12 cellular contexts compared by ENCODE assay signal in the genomic region with DNA sequence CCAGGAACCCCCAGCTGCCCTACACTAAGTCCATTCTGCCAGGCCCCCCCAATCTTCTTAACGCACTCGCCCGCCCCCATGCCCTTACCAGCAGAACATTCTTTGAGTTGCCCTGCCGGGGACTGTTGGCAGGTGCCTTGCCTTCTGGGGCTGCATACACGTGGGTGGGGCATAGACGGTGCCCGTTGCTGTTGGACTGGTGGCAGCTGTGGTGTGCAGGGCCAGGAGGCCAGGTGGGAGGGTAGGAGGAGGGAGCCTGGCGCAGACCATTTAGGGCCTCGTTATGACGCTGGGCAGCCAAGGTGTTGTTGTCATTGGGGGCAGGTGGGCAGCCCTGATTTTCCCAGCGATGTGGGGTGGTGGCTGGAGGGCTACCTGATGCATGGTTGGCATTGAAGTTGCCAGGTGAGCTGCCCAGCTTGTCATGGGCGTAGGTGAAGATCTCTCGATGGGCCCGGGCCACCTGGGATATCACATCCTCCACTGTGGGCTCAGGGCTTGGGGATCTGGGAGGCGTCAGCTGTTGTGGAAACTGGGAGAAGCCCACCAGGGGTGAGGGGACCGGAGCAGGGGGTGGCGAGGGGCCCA. TPM values are rescaled to one million over a fixed set of nuclear protein-coding genes. Genes with fewer than 3 reads are reported as not detected.
DNase-seq lines count a peak whose midpoint lies in the region; ATAC-seq and TF ChIP-seq lines count a peak whose summit lies in the region.
"Had no signal": no experiment of that assay in that cellular context is flagged by ENCODE, and none has a peak within 500 bp of the region (broad histone marks: within the 10 kb centered on the region; RNA-seq: fewer than 3 reads in every experiment).

No MANE protein-coding gene starts in this region.

- no peaks in the 10 kb centered on the region for H3K27me3 ChIP-seq in liver (ENCODE audit: control insufficient read depth in 4 of 4, insufficient read depth in 4 of 4, low read length in 3 of 4)
- no peaks in the 10 kb centered on the region for H3K27me3 ChIP-seq in WERI-Rb-1 (ENCODE audit: insufficient read depth, low read depth, severe bottlenecking)

- H3K27me3 Mint-ChIP-seq in T-helper 1 cell treated with Interleukin-12 subunit alpha and Interleukin-12 subunit beta and Interleukin-4 antibody, amounts not matched to agents 30 μg/mL and 1 μg/mL, for 36 hours (ENCODE audit: low read depth), result no peaks in the 10 kb centered on the region

- H3K4me3 Mint-ChIP-seq in T-helper 1 cell treated with Interleukin-12 subunit alpha and Interleukin-12 subunit beta and Interleukin-4 antibody, amounts not matched to agents 30 μg/mL and 1 μg/mL, for 36 hours, result peak overlapping the region; percentile 68

- no peak for TF ChIP-seq RAD21 in liver (IDR thresholded peaks at IDR 0.05)

- H3K9me3 Mint-ChIP-seq in T-helper 1 cell treated with Interleukin-12 subunit alpha and Interleukin-12 subunit beta and Interleukin-4 antibody, amounts not matched to agents 30 μg/mL and 1 μg/mL, for 36 hours, result no peaks in the 10 kb centered on the region
- H3K9me3 Mint-ChIP-seq in activated naive CD4-positive, alpha-beta T cell treated with anti-CD3 and anti-CD28 coated beads, Interleukin-2, amount 50 U/mL, for 72 hours, result peaks cover 0 to 12% of the 10 kb centered on the region in 2 donors

- H3K27ac Mint-ChIP-seq in T-helper 1 cell treated with Interleukin-12 subunit alpha and Interleukin-12 subunit beta and Interleukin-4 antibody, amounts not matched to agents 30 μg/mL and 1 μg/mL, for 36 hours, result peak overlapping the region; percentile 80
- H3K27ac Mint-ChIP-seq in activated naive CD4-positive, alpha-beta T cell treated with anti-CD3 and anti-CD28 coated beads, Interleukin-2, amount 50 U/mL, for 72 hours, result peak overlapping the region; percentile 75 to 87

- ATAC-seq in activated naive CD4-positive, alpha-beta T cell treated with anti-CD3 and anti-CD28 coated beads, Interleukin-2, amount 50 U/mL, for 72 hours, result no peak
- no peak for ATAC-seq in GM18909 (IDR thresholded peaks at IDR 0.05; ENCODE audit: poor library complexity, unreplicated experiment)
- ATAC-seq: A549 had no signal

- H3K27ac ChIP-seq in liver (ENCODE audit: low read depth in 1 of 2, low read length in 2 of 2), result peak overlapping the region; percentile 47 to 99
- H3K27ac ChIP-seq in substantia nigra (ENCODE audit: low read depth, low read length, poor library complexity, severe bottlenecking), result peak overlapping the region; percentile 50
- H3K27ac ChIP-seq in WERI-Rb-1, result no peak overlapping the region
- H3K27ac ChIP-seq: A549, HL-60 had no signal

- peaks cover 43% of the 10 kb centered on the region for H3K4me1 Mint-ChIP-seq in T-helper 1 cell treated with Interleukin-12 subunit alpha and Interleukin-12 subunit beta and Interleukin-4 antibody, amounts not matched to agents 30 μg/mL and 1 μg/mL, for 36 hours (ENCODE audit: low read depth)

- peaks cover 14 to 58% (median 45%) of the 10 kb centered on the region in 4 donors for H3K4me1 ChIP-seq in liver (ENCODE audit: control insufficient read depth in 4 of 4, insufficient read depth in 4 of 4, low read length in 3 of 4)

- WGBS in liver, result 67% methylated on average over 17 of the region's 17 CpGs

- H3K9me3 ChIP-seq in liver (ENCODE audit: control insufficient read depth in 4 of 4, low read length in 3 of 4) (no peaks in the 10 kb centered on the region), WERI-Rb-1 (ENCODE audit: severe bottlenecking) (no peaks in the 10 kb centered on the region)
- H3K9me3 ChIP-seq: A549 had no signal

- no peak overlapping the region for H3K4me3 ChIP-seq in liver (ENCODE audit: low read depth in 1 of 3, low read length in 3 of 3)
- no peak overlapping the region for H3K4me3 ChIP-seq in WERI-Rb-1 (ENCODE audit: low read depth, low read length)
- H3K4me3 ChIP-seq: A549 had no signal

- peaks cover 14 to 35% (median 23%) of the 10 kb centered on the region in 4 donors for H3K36me3 ChIP-seq in liver (ENCODE audit: control insufficient read depth in 4 of 4, insufficient read depth in 3 of 4, low read depth in 1 of 4, low read length in 3 of 4)
- H3K36me3 ChIP-seq in WERI-Rb-1, result peaks cover 42% of the 10 kb centered on the region

- peaks cover 16% of the 10 kb centered on the region for H3K36me3 Mint-ChIP-seq in T-helper 1 cell treated with Interleukin-12 subunit alpha and Interleukin-12 subunit beta and Interleukin-4 antibody, amounts not matched to agents 30 μg/mL and 1 μg/mL, for 36 hours (ENCODE audit: low read depth)
- H3K36me3 Mint-ChIP-seq in activated naive CD4-positive, alpha-beta T cell treated with anti-CD3 and anti-CD28 coated beads, Interleukin-2, amount 50 U/mL, for 72 hours, result peaks cover 11 to 50% of the 10 kb centered on the region in 2 donors

- no peak for TF ChIP-seq CTCF in liver (IDR thresholded peaks at IDR 0.05; ENCODE audit: low read depth, low read length, missing input control)
- TF ChIP-seq CTCF in WERI-Rb-1 (IDR thresholded peaks at IDR 0.05; ENCODE audit: low read depth, low read length), result no peak

- no peak overlapping the region for H3K9ac ChIP-seq in liver (ENCODE audit: low read depth in 1 of 2, low read length in 2 of 2)

- DNase-seq in T-helper 1 cell (no peak), substantia nigra (lab: John Stamatoyannopoulos, UW) (peak in 1 of 49 donors; percentile 39), A172 (ENCODE audit: low spot score) (no peak), WERI-Rb-1 (no peak)
- DNase-seq in activated naive CD4-positive, alpha-beta T cell treated with anti-CD3 and anti-CD28 coated beads, Interleukin-2, amount 50 U/mL, for 72 hours (ENCODE audit: low spot score in 2 of 2), result no peak
- DNase-seq: EL, GOT3 had no signal

TF ChIP-seq in liver, 16 proteins besides CTCF, POLR2A, EP300 and RAD21:
- TF ChIP-seq, protein P1, sequence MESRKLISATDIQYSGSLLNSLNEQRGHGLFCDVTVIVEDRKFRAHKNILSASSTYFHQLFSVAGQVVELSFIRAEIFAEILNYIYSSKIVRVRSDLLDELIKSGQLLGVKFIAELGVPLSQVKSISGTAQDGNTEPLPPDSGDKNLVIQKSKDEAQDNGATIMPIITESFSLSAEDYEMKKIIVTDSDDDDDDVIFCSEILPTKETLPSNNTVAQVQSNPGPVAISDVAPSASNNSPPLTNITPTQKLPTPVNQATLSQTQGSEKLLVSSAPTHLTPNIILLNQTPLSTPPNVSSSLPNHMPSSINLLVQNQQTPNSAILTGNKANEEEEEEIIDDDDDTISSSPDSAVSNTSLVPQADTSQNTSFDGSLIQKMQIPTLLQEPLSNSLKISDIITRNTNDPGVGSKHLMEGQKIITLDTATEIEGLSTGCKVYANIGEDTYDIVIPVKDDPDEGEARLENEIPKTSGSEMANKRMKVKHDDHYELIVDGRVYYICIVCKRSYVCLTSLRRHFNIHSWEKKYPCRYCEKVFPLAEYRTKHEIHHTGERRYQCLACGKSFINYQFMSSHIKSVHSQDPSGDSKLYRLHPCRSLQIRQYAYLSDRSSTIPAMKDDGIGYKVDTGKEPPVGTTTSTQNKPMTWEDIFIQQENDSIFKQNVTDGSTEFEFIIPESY (IDR thresholded peaks at IDR 0.05), result no peak
- no peak for TF ChIP-seq JUND (IDR thresholded peaks at IDR 0.05)
- TF ChIP-seq GABPA (IDR thresholded peaks at IDR 0.05 in 1 of 2, conservative IDR thresholded peaks at IDR 0.05 in 1 of 2), result no peak
- TF ChIP-seq, protein P2, sequence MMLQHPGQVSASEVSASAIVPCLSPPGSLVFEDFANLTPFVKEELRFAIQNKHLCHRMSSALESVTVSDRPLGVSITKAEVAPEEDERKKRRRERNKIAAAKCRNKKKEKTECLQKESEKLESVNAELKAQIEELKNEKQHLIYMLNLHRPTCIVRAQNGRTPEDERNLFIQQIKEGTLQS (IDR thresholded peaks at IDR 0.05), result no peak

RNA-seq across cellular contexts. Expression of gene NR1D1, which starts 4.9 kb away (rescaled TPM):
- total RNA-seq in activated naive CD4-positive, alpha-beta T cell treated with anti-CD3 and anti-CD28 coated beads, Interleukin-2, amount 50 U/mL, for 72 hours, result 10 to 100 TPM in 1 of 2 donors, 1 to 10 TPM in 1; 4.8 to 26.7 TPM
- total RNA-seq in liver, result 1 to 10 TPM in 1 of 2 donors, under 1 TPM in 1; 0.84 to 2.3 TPM
- 10 to 100 TPM in 1 of 2 donors, 1 to 10 TPM in 1; 8.8 to 13.7 TPM for polyA plus RNA-seq in liver
- 1.1 and 2.2 TPM in 2 replicates for total RNA-seq in A172 (2014; rRNA removed; shearing (Covaris generic))

RNA-seq across cellular contexts. Expression of gene MSL1, which starts 26.3 kb away (rescaled TPM):
- total RNA-seq in activated naive CD4-positive, alpha-beta T cell treated with anti-CD3 and anti-CD28 coated beads, Interleukin-2, amount 50 U/mL, for 72 hours, result 100 to 1,000 TPM in 1 of 2 donors, 10 to 100 TPM in 1; 83.4 to 140 TPM
- 10 to 100 TPM; 24.0 to 43.7 TPM for total RNA-seq in liver
- polyA plus RNA-seq in liver, result 10 to 100 TPM in 1 of 2 donors, 1 to 10 TPM in 1; 7.9 to 23.1 TPM
- 61.3 and 64.3 TPM in 2 replicates for total RNA-seq in A172 (2014; rRNA removed; shearing (Covaris generic))

RNA-seq across cellular contexts. Expression of gene THRA, which starts 32.7 kb away (rescaled TPM):
- 10 to 100 TPM; 14.5 to 19.3 TPM for total RNA-seq in activated naive CD4-positive, alpha-beta T cell treated with anti-CD3 and anti-CD28 coated beads, Interleukin-2, amount 50 U/mL, for 72 hours
- 10 to 100 TPM in 1 of 2 donors, 1 to 10 TPM in 1; 8.5 to 10.3 TPM for total RNA-seq in liver
- polyA plus RNA-seq in liver, result 1 to 10 TPM; 3.2 to 6.3 TPM
- total RNA-seq in A172 (2014; rRNA removed; shearing (Covaris generic)), result 14.5 and 17.8 TPM in 2 replicates

RNA-seq across cellular contexts. Expression of gene MED24, which starts 41.2 kb away (rescaled TPM):
- total RNA-seq in activated naive CD4-positive, alpha-beta T cell treated with anti-CD3 and anti-CD28 coated beads, Interleukin-2, amount 50 U/mL, for 72 hours, result 100 to 1,000 TPM; 106 to 133 TPM
- total RNA-seq in liver, result 10 to 100 TPM; 31.0 to 37.1 TPM
- polyA plus RNA-seq in liver, result 10 to 100 TPM; 19.2 to 27.2 TPM
- total RNA-seq in A172 (2014; rRNA removed; shearing (Covaris generic)), result 46.5 and 67.3 TPM in 2 replicates

RNA-seq across cellular contexts. Expression of gene CASC3, which starts 44.9 kb away (rescaled TPM):
- 100 to 1,000 TPM; 104 to 212 TPM for total RNA-seq in activated naive CD4-positive, alpha-beta T cell treated with anti-CD3 and anti-CD28 coated beads, Interleukin-2, amount 50 U/mL, for 72 hours
- 10 to 100 TPM; 17.1 to 17.9 TPM for total RNA-seq in liver
- polyA plus RNA-seq in liver, result 10 to 100 TPM; 11.4 to 12.9 TPM
- total RNA-seq in A172 (2014; rRNA removed; shearing (Covaris generic)), result 44.5 and 50.1 TPM in 2 replicates
